In genomic region chr7:43076189-43076605, GRCh38 we compare ENCODE assay signal across 1 cellular context.
TF ChIP-seq lines count a peak whose summit lies in the region.

No MANE protein-coding gene starts in this region.

TF ChIP-seq in GM12878, 131 proteins besides CTCF, POLR2A, EP300 and RAD21 (continued from another document and continues in another):
- no peak for TF ChIP-seq ZBTB11 (CRISPR knock-in tag; IDR thresholded peaks at IDR 0.05)
- peak; percentile 68; the same call in 1 of the 2 replicates for TF ChIP-seq MEF2A (IDR thresholded peaks at IDR 0.05; ENCODE audit: insufficient read depth, low read depth, low read length)
- TF ChIP-seq YY1 (IDR thresholded peaks at IDR 0.05; ENCODE audit: low read depth, low read length): no peak
- no peak for TF ChIP-seq MXI1 (IDR thresholded peaks at IDR 0.05; ENCODE audit: low read depth, low read length)
- TF ChIP-seq CHD1 (IDR thresholded peaks at IDR 0.05; ENCODE audit: low read depth, low read length): no peak
- TF ChIP-seq PML (IDR thresholded peaks at IDR 0.05; ENCODE audit: low read length): no peak
- no peak for TF ChIP-seq ZBTB4 (CRISPR knock-in tag; IDR thresholded peaks at IDR 0.05)
- TF ChIP-seq, protein P1, sequence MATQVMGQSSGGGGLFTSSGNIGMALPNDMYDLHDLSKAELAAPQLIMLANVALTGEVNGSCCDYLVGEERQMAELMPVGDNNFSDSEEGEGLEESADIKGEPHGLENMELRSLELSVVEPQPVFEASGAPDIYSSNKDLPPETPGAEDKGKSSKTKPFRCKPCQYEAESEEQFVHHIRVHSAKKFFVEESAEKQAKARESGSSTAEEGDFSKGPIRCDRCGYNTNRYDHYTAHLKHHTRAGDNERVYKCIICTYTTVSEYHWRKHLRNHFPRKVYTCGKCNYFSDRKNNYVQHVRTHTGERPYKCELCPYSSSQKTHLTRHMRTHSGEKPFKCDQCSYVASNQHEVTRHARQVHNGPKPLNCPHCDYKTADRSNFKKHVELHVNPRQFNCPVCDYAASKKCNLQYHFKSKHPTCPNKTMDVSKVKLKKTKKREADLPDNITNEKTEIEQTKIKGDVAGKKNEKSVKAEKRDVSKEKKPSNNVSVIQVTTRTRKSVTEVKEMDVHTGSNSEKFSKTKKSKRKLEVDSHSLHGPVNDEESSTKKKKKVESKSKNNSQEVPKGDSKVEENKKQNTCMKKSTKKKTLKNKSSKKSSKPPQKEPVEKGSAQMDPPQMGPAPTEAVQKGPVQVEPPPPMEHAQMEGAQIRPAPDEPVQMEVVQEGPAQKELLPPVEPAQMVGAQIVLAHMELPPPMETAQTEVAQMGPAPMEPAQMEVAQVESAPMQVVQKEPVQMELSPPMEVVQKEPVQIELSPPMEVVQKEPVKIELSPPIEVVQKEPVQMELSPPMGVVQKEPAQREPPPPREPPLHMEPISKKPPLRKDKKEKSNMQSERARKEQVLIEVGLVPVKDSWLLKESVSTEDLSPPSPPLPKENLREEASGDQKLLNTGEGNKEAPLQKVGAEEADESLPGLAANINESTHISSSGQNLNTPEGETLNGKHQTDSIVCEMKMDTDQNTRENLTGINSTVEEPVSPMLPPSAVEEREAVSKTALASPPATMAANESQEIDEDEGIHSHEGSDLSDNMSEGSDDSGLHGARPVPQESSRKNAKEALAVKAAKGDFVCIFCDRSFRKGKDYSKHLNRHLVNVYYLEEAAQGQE (IDR thresholded peaks at IDR 0.05; ENCODE audit: low read depth, low read length): no peak
- TF ChIP-seq RB1 (IDR thresholded peaks at IDR 0.05; ENCODE audit: borderline replicate concordance): no peak
- no peak for TF ChIP-seq CBX3 (IDR thresholded peaks at IDR 0.05; ENCODE audit: borderline replicate concordance, low read depth)
- TF ChIP-seq, protein P2, sequence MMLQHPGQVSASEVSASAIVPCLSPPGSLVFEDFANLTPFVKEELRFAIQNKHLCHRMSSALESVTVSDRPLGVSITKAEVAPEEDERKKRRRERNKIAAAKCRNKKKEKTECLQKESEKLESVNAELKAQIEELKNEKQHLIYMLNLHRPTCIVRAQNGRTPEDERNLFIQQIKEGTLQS (IDR thresholded peaks at IDR 0.05; ENCODE audit: borderline replicate concordance, extremely low read depth, low read depth, low read length): no peak
- TF ChIP-seq CHD4 (IDR thresholded peaks at IDR 0.05): no peak
- no peak for TF ChIP-seq STAT3 (IDR thresholded peaks at IDR 0.05; ENCODE audit: low read depth, low read length)
- TF ChIP-seq, protein P3, sequence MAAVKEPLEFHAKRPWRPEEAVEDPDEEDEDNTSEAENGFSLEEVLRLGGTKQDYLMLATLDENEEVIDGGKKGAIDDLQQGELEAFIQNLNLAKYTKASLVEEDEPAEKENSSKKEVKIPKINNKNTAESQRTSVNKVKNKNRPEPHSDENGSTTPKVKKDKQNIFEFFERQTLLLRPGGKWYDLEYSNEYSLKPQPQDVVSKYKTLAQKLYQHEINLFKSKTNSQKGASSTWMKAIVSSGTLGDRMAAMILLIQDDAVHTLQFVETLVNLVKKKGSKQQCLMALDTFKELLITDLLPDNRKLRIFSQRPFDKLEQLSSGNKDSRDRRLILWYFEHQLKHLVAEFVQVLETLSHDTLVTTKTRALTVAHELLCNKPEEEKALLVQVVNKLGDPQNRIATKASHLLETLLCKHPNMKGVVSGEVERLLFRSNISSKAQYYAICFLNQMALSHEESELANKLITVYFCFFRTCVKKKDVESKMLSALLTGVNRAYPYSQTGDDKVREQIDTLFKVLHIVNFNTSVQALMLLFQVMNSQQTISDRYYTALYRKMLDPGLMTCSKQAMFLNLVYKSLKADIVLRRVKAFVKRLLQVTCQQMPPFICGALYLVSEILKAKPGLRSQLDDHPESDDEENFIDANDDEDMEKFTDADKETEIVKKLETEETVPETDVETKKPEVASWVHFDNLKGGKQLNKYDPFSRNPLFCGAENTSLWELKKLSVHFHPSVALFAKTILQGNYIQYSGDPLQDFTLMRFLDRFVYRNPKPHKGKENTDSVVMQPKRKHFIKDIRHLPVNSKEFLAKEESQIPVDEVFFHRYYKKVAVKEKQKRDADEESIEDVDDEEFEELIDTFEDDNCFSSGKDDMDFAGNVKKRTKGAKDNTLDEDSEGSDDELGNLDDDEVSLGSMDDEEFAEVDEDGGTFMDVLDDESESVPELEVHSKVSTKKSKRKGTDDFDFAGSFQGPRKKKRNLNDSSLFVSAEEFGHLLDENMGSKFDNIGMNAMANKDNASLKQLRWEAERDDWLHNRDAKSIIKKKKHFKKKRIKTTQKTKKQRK (IDR thresholded peaks at IDR 0.05; ENCODE audit: low read depth, low read length): no peak
- no peak for TF ChIP-seq LARP7 (IDR thresholded peaks at IDR 0.05)
- TF ChIP-seq MLLT1 (IDR thresholded peaks at IDR 0.05): no peak; the same call in 1 of the 2 replicates
- TF ChIP-seq ZBTB40 (IDR thresholded peaks at IDR 0.05; ENCODE audit: borderline replicate concordance): no peak; the same call in 1 of the 2 replicates
- TF ChIP-seq RBBP5 (conservative IDR thresholded peaks at IDR 0.05): no peak
- TF ChIP-seq ETV6 (conservative IDR thresholded peaks at IDR 0.05 in 1 of 2, IDR thresholded peaks at IDR 0.05 in 1 of 2; ENCODE audit: borderline replicate concordance in 1 of 2, low read depth in 1 of 2): peak in 1 of 2 experiments; percentile 27; a peak in 1 of 4 replicates
- peak; percentile 83; the same call in 1 of the 2 replicates for TF ChIP-seq GATAD2B (conservative IDR thresholded peaks at IDR 0.05; ENCODE audit: low read depth)
- TF ChIP-seq SPI1 (IDR thresholded peaks at IDR 0.05; ENCODE audit: borderline replicate concordance, insufficient read depth, low read depth, low read length): peak; percentile 35
- no peak for TF ChIP-seq IRF3 (IDR thresholded peaks at IDR 0.05)
- TF ChIP-seq NR2C1 (IDR thresholded peaks at IDR 0.05): no peak
- no peak for TF ChIP-seq SMC3 (IDR thresholded peaks at IDR 0.05; ENCODE audit: borderline replicate concordance, low read length)
- TF ChIP-seq MEF2B (IDR thresholded peaks at IDR 0.05; ENCODE audit: partially characterized antibody, poor library complexity, severe bottlenecking): peak; percentile 97
- TF ChIP-seq NRF1 (conservative IDR thresholded peaks at IDR 0.05; ENCODE audit: low read depth, low read length): no peak
- TF ChIP-seq JUNB (IDR thresholded peaks at IDR 0.05): peak; percentile 84
- TF ChIP-seq, protein P4, sequence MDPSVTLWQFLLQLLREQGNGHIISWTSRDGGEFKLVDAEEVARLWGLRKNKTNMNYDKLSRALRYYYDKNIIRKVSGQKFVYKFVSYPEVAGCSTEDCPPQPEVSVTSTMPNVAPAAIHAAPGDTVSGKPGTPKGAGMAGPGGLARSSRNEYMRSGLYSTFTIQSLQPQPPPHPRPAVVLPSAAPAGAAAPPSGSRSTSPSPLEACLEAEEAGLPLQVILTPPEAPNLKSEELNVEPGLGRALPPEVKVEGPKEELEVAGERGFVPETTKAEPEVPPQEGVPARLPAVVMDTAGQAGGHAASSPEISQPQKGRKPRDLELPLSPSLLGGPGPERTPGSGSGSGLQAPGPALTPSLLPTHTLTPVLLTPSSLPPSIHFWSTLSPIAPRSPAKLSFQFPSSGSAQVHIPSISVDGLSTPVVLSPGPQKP (IDR thresholded peaks at IDR 0.05; ENCODE audit: low read depth, low read length): no peak
- TF ChIP-seq ZSCAN29 (IDR thresholded peaks at IDR 0.05): no peak
- TF ChIP-seq HCFC1 (IDR thresholded peaks at IDR 0.05; ENCODE audit: low read length): no peak
- TF ChIP-seq IKZF1 (conservative IDR thresholded peaks at IDR 0.05): peak; percentile 97
- no peak for TF ChIP-seq ESRRA (IDR thresholded peaks at IDR 0.05; ENCODE audit: low read length)
- TF ChIP-seq RCOR1 (conservative IDR thresholded peaks at IDR 0.05; ENCODE audit: low read depth, low read length): no peak
- TF ChIP-seq CBFB (IDR thresholded peaks at IDR 0.05; ENCODE audit: low read depth): peak; percentile 44; the same call in 1 of the 2 replicates
- TF ChIP-seq TCF3 (IDR thresholded peaks at IDR 0.05; ENCODE audit: borderline replicate concordance, insufficient read depth, low read depth, low read length): peak; percentile 68; the same call in 1 of the 2 replicates
- TF ChIP-seq SUPT20H (IDR thresholded peaks at IDR 0.05; ENCODE audit: borderline replicate concordance, control insufficient read depth, low read depth, low read length): no peak
